1 cellular context compared by ENCODE assay signal in genomic region chr2:16645771-16646559, GRCh38.
TF ChIP-seq lines count a peak whose summit lies in the region.

No MANE protein-coding gene starts in this region.

TF ChIP-seq in IMR-90, 13 proteins besides CTCF, POLR2A, EP300 and RAD21:
- no peak for TF ChIP-seq CEBPB (IDR thresholded peaks at IDR 0.05; ENCODE audit: low read depth, low read length)
- peak; percentile 62; the same call in 1 of the 2 replicates for TF ChIP-seq NFE2L2 (IDR thresholded peaks at IDR 0.05; ENCODE audit: low read depth, low read length)
- no peak for TF ChIP-seq BHLHE40 (IDR thresholded peaks at IDR 0.05; ENCODE audit: low read depth, low read length)
